8 cellular contexts compared by ENCODE assay signal in the genomic region with DNA sequence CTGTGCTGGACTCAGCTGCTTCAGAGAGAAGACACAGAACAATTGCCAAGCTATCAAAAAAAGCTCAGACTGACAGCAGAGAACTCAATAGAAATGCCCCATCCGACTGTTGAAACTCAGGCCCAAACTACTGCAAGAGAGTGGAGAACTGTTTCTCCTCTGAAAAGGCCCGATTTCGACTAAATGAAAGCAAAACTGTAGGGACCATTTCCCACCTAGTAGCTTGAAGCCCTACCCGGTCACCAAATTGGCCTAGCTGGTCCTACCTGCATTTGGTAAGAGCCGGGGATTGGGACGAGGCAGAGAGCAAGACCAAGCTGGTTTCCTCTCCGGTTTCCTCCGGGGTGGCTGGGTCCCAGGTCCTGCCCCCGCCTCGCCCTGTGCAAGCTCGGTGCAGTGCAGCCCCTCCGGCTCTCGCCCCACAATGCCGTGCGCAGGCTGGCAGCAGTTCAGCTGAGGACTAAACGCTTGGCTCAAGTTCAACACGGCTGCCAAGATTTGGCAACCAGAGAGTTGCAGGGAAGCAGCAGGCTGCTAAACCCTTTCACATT.
A peak's percentile ranks its signal among the peaks of the same experiment; 100 is the strongest.
DNase-seq lines count a peak whose midpoint lies in the region; ATAC-seq and TF ChIP-seq lines count a peak whose summit lies in the region.

No MANE protein-coding gene starts in this region.

- 32 to 39% (median 34%) methylated on average over 12 to 17 of the region's 17 CpGs for WGBS in heart left ventricle, 4 donors

- H3K9me3 Mint-ChIP-seq in CD14-positive monocyte: peaks cover 0 to 6% (median 0%) of the 10 kb centered on the region in 7 donors

- H3K4me3 Mint-ChIP-seq in CD14-positive monocyte: no peak overlapping the region

- H3K9me3 ChIP-seq in BLaER1 treated with 17β-estradiol and CSF1 and Interleukin-3, amounts not matched to agents 10 nM and 100 nM (replicated peaks in 1 of 11): peaks cover 0 to 5% (median 0%) of the 10 kb centered on the region in 11 experiments; a peak in 3 of 22 replicates
- peaks cover 0 to 3% (median 0%) of the 10 kb centered on the region in 12 donors for H3K9me3 ChIP-seq in heart left ventricle

- no peaks in the 10 kb centered on the region for H3K36me3 Mint-ChIP-seq in CD14-positive monocyte

- H3K36me3 ChIP-seq in BLaER1 treated with 17β-estradiol and CSF1 and Interleukin-3, amounts not matched to agents 10 nM and 100 nM: no peaks in the 10 kb centered on the region
- H3K36me3 ChIP-seq in heart left ventricle: no peaks in the 10 kb centered on the region

- H4K20me1 ChIP-seq in BLaER1 treated with 17β-estradiol and CSF1 and Interleukin-3, amounts not matched to agents 10 nM and 100 nM: no peaks in the 10 kb centered on the region

- H3K27ac ChIP-seq in BLaER1 treated with 17β-estradiol and CSF1 and Interleukin-3, amounts not matched to agents 10 nM and 100 nM: peak overlapping the region in 9 of 11 experiments; percentile 41 to 76 (median 73); a peak in 18 of 22 replicates
- peak overlapping the region; percentile 28 to 83 (median 72) for H3K27ac ChIP-seq in heart left ventricle

- peak overlapping the region; percentile 33 to 68 (median 56) for H3K4me3 ChIP-seq in BLaER1 treated with 17β-estradiol and CSF1 and Interleukin-3, amounts not matched to agents 10 nM and 100 nM
- H3K4me3 ChIP-seq in heart left ventricle: peak overlapping the region; percentile 6 to 63 (median 45)

- H3K9ac ChIP-seq in BLaER1 treated with 17β-estradiol and CSF1 and Interleukin-3, amounts not matched to agents 10 nM and 100 nM: peak overlapping the region; percentile 37 to 80 (median 69); a peak in 21 of 22 replicates

- no peaks in the 10 kb centered on the region for H3K4me1 Mint-ChIP-seq in CD14-positive monocyte

- H3K27me3 Mint-ChIP-seq in CD14-positive monocyte (ENCODE audit: low read depth in 3 of 3): peaks cover 0 to 3% (median 0%) of the 10 kb centered on the region in 3 donors

- peak overlapping the region; percentile 82 to 96 (median 93) for H3K4me2 ChIP-seq in BLaER1 treated with 17β-estradiol and CSF1 and Interleukin-3, amounts not matched to agents 10 nM and 100 nM

- TF ChIP-seq POLR2A in heart left ventricle (IDR thresholded peaks at IDR 0.05): no peak

- no peaks in the 10 kb centered on the region for H3K27me3 ChIP-seq in BLaER1 treated with 17β-estradiol and CSF1 and Interleukin-3, amounts not matched to agents 10 nM and 100 nM
- no peaks in the 10 kb centered on the region for H3K27me3 ChIP-seq in heart left ventricle

- ATAC-seq in heart left ventricle: peak; percentile 80 to 94 (median 92)
- no peak for ATAC-seq in HG03097 (IDR thresholded peaks at IDR 0.05; ENCODE audit: low FRiP score, unreplicated experiment)
- ATAC-seq in GM18858 (IDR thresholded peaks at IDR 0.05; ENCODE audit: unreplicated experiment): no peak

- DNase-seq in NCI-H774 (lab: John Stamatoyannopoulos, UW) (peak; percentile 87), heart left ventricle (peak; percentile 63 to 88 (median 86)), CD14-positive monocyte (ENCODE audit: low spot score) (no peak)
- peak; percentile 91 for DNase-seq in activated effector memory CD4-positive, alpha-beta T cell treated with anti-CD3 and anti-CD28 coated beads, Interleukin-2, amount 50 U/mL, for 16 hours
- peak; percentile 57 to 68 for DNase-seq in stimulated activated CD4-positive, alpha-beta T cell treated with anti-CD3 and anti-CD28 coated beads, Interleukin-12 subunit alpha, Interleukin-12 subunit beta, amount 100 ng/mL, for 24 hours (ENCODE audit: low read depth in 2 of 2)

- TF ChIP-seq CTCF in heart left ventricle (IDR thresholded peaks at IDR 0.05): no peak
- TF ChIP-seq CTCF in CD14-positive monocyte (IDR thresholded peaks at IDR 0.05): no peak

- intact Hi-C loops in heart left ventricle (cut with DNase I) (no loop called here), CD14-positive monocyte (cut with micrococcal nuclease) (no loop called here)

- peaks cover 23 to 57% (median 45%) of the 10 kb centered on the region in 10 experiments for H3K4me1 ChIP-seq in BLaER1 treated with 17β-estradiol and CSF1 and Interleukin-3, amounts not matched to agents 10 nM and 100 nM
- H3K4me1 ChIP-seq in heart left ventricle: peaks cover 0 to 22% (median 8%) of the 10 kb centered on the region in 12 donors

- no peak overlapping the region for H3K27ac Mint-ChIP-seq in CD14-positive monocyte

Comparison
In these comparisons a context has a peak if more than half of its experiments do, and no peak if none do; other contexts are left out.
1. ATAC-seq: peak in heart left ventricle (4 of 4); none in HG03097 (single experiment) and GM18858 (single experiment).